1 cellular context compared by ENCODE assay signal in the genomic region with DNA sequence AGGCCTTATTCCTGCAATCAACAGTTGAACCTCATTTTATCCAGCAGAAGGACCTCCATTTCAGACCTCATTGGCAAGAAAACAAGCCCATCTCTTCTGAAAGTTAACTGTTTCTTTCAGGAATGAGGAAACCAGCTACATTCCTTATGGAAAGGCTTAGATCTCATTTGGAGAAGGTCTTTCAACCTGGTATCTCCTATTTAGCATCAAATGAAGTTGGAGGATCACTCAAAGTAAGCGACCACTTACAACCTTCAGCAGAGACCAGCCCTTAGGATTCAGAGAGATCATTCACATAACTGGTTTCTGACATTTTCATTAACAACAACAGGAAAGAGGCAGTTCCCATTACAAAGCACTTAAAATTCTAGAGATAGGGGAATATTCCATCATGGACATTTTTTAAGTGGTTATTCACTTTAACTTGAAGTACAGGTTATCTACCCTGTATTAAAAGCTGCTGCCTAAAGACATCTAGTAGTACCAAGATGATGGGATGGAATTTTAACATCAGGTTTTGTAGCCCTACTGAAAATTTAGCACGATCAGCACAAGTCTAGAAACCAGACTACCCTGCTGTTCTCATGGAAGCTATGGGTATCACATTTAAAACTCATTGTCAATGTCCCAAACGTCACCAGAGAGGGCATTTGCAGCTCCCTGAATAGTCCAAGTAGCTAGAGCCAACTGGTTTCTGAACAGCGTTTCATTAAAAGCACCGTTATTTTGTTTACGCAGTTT.
TF ChIP-seq lines count a peak whose summit lies in the region.

No MANE protein-coding gene starts in this region.

TF ChIP-seq in K562, 482 proteins besides CTCF, POLR2A, EP300 and RAD21 (continues in another document):
- TF ChIP-seq BCOR (IDR thresholded peaks at IDR 0.05), result no peak
- no peak for TF ChIP-seq RBM17 (IDR thresholded peaks at IDR 0.05; ENCODE audit: borderline replicate concordance, low read depth, low read length)
- TF ChIP-seq PML (IDR thresholded peaks at IDR 0.05; ENCODE audit: low read length), result peak; percentile 6; the same call in 1 of the 2 replicates
- TF ChIP-seq THRAP3 (IDR thresholded peaks at IDR 0.05; ENCODE audit: borderline replicate concordance), result 0 out of 2 replicates have a peak, but pooled peaks have one; percentile 24
- peak; percentile 77; the same call in 1 of the 2 replicates for TF ChIP-seq POLR2AphosphoS5 (IDR thresholded peaks at IDR 0.05; ENCODE audit: control insufficient read depth, insufficient read depth, low read depth, low read length)
- TF ChIP-seq MAFG (tag; conservative IDR thresholded peaks at IDR 0.05), result 0 out of 2 replicates have a peak, but pooled peaks have one; percentile 14
- TF ChIP-seq ZNF41 (CRISPR knock-in tag; conservative IDR thresholded peaks at IDR 0.05), result no peak
- TF ChIP-seq ZNF316 (IDR thresholded peaks at IDR 0.05), result peak; percentile 79
- TF ChIP-seq, protein P1, sequence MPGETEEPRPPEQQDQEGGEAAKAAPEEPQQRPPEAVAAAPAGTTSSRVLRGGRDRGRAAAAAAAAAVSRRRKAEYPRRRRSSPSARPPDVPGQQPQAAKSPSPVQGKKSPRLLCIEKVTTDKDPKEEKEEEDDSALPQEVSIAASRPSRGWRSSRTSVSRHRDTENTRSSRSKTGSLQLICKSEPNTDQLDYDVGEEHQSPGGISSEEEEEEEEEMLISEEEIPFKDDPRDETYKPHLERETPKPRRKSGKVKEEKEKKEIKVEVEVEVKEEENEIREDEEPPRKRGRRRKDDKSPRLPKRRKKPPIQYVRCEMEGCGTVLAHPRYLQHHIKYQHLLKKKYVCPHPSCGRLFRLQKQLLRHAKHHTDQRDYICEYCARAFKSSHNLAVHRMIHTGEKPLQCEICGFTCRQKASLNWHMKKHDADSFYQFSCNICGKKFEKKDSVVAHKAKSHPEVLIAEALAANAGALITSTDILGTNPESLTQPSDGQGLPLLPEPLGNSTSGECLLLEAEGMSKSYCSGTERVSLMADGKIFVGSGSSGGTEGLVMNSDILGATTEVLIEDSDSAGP (CRISPR knock-in tag; IDR thresholded peaks at IDR 0.05), result no peak
- TF ChIP-seq, protein P2, sequence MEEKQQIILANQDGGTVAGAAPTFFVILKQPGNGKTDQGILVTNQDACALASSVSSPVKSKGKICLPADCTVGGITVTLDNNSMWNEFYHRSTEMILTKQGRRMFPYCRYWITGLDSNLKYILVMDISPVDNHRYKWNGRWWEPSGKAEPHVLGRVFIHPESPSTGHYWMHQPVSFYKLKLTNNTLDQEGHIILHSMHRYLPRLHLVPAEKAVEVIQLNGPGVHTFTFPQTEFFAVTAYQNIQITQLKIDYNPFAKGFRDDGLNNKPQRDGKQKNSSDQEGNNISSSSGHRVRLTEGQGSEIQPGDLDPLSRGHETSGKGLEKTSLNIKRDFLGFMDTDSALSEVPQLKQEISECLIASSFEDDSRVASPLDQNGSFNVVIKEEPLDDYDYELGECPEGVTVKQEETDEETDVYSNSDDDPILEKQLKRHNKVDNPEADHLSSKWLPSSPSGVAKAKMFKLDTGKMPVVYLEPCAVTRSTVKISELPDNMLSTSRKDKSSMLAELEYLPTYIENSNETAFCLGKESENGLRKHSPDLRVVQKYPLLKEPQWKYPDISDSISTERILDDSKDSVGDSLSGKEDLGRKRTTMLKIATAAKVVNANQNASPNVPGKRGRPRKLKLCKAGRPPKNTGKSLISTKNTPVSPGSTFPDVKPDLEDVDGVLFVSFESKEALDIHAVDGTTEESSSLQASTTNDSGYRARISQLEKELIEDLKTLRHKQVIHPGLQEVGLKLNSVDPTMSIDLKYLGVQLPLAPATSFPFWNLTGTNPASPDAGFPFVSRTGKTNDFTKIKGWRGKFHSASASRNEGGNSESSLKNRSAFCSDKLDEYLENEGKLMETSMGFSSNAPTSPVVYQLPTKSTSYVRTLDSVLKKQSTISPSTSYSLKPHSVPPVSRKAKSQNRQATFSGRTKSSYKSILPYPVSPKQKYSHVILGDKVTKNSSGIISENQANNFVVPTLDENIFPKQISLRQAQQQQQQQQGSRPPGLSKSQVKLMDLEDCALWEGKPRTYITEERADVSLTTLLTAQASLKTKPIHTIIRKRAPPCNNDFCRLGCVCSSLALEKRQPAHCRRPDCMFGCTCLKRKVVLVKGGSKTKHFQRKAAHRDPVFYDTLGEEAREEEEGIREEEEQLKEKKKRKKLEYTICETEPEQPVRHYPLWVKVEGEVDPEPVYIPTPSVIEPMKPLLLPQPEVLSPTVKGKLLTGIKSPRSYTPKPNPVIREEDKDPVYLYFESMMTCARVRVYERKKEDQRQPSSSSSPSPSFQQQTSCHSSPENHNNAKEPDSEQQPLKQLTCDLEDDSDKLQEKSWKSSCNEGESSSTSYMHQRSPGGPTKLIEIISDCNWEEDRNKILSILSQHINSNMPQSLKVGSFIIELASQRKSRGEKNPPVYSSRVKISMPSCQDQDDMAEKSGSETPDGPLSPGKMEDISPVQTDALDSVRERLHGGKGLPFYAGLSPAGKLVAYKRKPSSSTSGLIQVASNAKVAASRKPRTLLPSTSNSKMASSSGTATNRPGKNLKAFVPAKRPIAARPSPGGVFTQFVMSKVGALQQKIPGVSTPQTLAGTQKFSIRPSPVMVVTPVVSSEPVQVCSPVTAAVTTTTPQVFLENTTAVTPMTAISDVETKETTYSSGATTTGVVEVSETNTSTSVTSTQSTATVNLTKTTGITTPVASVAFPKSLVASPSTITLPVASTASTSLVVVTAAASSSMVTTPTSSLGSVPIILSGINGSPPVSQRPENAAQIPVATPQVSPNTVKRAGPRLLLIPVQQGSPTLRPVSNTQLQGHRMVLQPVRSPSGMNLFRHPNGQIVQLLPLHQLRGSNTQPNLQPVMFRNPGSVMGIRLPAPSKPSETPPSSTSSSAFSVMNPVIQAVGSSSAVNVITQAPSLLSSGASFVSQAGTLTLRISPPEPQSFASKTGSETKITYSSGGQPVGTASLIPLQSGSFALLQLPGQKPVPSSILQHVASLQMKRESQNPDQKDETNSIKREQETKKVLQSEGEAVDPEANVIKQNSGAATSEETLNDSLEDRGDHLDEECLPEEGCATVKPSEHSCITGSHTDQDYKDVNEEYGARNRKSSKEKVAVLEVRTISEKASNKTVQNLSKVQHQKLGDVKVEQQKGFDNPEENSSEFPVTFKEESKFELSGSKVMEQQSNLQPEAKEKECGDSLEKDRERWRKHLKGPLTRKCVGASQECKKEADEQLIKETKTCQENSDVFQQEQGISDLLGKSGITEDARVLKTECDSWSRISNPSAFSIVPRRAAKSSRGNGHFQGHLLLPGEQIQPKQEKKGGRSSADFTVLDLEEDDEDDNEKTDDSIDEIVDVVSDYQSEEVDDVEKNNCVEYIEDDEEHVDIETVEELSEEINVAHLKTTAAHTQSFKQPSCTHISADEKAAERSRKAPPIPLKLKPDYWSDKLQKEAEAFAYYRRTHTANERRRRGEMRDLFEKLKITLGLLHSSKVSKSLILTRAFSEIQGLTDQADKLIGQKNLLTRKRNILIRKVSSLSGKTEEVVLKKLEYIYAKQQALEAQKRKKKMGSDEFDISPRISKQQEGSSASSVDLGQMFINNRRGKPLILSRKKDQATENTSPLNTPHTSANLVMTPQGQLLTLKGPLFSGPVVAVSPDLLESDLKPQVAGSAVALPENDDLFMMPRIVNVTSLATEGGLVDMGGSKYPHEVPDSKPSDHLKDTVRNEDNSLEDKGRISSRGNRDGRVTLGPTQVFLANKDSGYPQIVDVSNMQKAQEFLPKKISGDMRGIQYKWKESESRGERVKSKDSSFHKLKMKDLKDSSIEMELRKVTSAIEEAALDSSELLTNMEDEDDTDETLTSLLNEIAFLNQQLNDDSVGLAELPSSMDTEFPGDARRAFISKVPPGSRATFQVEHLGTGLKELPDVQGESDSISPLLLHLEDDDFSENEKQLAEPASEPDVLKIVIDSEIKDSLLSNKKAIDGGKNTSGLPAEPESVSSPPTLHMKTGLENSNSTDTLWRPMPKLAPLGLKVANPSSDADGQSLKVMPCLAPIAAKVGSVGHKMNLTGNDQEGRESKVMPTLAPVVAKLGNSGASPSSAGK (IDR thresholded peaks at IDR 0.05), result no peak
- no peak for TF ChIP-seq PURB (CRISPR knock-in tag; IDR thresholded peaks at IDR 0.05; ENCODE audit: low read depth)
- TF ChIP-seq C11orf30 (IDR thresholded peaks at IDR 0.05; ENCODE audit: low read depth), result peak; percentile 67
- TF ChIP-seq, protein P3, sequence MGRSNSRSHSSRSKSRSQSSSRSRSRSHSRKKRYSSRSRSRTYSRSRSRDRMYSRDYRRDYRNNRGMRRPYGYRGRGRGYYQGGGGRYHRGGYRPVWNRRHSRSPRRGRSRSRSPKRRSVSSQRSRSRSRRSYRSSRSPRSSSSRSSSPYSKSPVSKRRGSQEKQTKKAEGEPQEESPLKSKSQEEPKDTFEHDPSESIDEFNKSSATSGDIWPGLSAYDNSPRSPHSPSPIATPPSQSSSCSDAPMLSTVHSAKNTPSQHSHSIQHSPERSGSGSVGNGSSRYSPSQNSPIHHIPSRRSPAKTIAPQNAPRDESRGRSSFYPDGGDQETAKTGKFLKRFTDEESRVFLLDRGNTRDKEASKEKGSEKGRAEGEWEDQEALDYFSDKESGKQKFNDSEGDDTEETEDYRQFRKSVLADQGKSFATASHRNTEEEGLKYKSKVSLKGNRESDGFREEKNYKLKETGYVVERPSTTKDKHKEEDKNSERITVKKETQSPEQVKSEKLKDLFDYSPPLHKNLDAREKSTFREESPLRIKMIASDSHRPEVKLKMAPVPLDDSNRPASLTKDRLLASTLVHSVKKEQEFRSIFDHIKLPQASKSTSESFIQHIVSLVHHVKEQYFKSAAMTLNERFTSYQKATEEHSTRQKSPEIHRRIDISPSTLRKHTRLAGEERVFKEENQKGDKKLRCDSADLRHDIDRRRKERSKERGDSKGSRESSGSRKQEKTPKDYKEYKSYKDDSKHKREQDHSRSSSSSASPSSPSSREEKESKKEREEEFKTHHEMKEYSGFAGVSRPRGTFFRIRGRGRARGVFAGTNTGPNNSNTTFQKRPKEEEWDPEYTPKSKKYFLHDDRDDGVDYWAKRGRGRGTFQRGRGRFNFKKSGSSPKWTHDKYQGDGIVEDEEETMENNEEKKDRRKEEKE (IDR thresholded peaks at IDR 0.05; ENCODE audit: borderline replicate concordance in 1 of 2, control insufficient read depth in 1 of 2, low read depth in 2 of 2, low read length in 1 of 2), result peak in 1 of 2 experiments; percentile 22; a peak in 1 of 4 replicates
- TF ChIP-seq ZSCAN32 (CRISPR knock-in tag; IDR thresholded peaks at IDR 0.05), result no peak
- no peak for TF ChIP-seq CBX1 (IDR thresholded peaks at IDR 0.05; ENCODE audit: low read depth)
- TF ChIP-seq, protein P4, sequence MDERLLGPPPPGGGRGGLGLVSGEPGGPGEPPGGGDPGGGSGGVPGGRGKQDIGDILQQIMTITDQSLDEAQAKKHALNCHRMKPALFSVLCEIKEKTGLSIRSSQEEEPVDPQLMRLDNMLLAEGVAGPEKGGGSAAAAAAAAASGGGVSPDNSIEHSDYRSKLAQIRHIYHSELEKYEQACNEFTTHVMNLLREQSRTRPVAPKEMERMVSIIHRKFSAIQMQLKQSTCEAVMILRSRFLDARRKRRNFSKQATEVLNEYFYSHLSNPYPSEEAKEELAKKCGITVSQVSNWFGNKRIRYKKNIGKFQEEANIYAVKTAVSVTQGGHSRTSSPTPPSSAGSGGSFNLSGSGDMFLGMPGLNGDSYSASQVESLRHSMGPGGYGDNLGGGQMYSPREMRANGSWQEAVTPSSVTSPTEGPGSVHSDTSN (CRISPR knock-in tag; IDR thresholded peaks at IDR 0.05; ENCODE audit: low read depth), result no peak
- TF ChIP-seq, protein P4 (tag; conservative IDR thresholded peaks at IDR 0.05; ENCODE audit: low read depth), result no peak
- TF ChIP-seq, protein P5, sequence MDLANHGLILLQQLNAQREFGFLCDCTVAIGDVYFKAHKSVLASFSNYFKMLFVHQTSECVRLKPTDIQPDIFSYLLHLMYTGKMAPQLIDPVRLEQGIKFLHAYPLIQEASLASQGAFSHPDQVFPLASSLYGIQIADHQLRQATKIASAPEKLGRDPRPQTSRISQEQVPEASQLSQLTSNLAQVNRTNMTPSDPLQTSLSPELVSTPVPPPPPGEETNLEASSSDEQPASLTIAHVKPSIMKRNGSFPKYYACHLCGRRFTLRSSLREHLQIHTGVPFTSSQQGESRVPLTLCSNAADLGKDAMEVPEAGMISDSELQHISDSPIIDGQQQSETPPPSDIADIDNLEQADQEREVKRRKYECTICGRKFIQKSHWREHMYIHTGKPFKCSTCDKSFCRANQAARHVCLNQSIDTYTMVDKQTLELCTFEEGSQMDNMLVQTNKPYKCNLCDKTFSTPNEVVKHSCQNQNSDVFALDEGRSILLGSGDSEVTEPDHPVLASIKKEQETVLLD (IDR thresholded peaks at IDR 0.05), result no peak
- TF ChIP-seq POLR2B (IDR thresholded peaks at IDR 0.05; ENCODE audit: low read depth, partially characterized antibody), result peak; percentile 69
- no peak for TF ChIP-seq ZNF561 (CRISPR knock-in tag; conservative IDR thresholded peaks at IDR 0.05)
- TF ChIP-seq MAFF (IDR thresholded peaks at IDR 0.05; ENCODE audit: low read length), result peak; percentile 63
- no peak for TF ChIP-seq LEF1 (IDR thresholded peaks at IDR 0.05)
- TF ChIP-seq, protein P6, sequence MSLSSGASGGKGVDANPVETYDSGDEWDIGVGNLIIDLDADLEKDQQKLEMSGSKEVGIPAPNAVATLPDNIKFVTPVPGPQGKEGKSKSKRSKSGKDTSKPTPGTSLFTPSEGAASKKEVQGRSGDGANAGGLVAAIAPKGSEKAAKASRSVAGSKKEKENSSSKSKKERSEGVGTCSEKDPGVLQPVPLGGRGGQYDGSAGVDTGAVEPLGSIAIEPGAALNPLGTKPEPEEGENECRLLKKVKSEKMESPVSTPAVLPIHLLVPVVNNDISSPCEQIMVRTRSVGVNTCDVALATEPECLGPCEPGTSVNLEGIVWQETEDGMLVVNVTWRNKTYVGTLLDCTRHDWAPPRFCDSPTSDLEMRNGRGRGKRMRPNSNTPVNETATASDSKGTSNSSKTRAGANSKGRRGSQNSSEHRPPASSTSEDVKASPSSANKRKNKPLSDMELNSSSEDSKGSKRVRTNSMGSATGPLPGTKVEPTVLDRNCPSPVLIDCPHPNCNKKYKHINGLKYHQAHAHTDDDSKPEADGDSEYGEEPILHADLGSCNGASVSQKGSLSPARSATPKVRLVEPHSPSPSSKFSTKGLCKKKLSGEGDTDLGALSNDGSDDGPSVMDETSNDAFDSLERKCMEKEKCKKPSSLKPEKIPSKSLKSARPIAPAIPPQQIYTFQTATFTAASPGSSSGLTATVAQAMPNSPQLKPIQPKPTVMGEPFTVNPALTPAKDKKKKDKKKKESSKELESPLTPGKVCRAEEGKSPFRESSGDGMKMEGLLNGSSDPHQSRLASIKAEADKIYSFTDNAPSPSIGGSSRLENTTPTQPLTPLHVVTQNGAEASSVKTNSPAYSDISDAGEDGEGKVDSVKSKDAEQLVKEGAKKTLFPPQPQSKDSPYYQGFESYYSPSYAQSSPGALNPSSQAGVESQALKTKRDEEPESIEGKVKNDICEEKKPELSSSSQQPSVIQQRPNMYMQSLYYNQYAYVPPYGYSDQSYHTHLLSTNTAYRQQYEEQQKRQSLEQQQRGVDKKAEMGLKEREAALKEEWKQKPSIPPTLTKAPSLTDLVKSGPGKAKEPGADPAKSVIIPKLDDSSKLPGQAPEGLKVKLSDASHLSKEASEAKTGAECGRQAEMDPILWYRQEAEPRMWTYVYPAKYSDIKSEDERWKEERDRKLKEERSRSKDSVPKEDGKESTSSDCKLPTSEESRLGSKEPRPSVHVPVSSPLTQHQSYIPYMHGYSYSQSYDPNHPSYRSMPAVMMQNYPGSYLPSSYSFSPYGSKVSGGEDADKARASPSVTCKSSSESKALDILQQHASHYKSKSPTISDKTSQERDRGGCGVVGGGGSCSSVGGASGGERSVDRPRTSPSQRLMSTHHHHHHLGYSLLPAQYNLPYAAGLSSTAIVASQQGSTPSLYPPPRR (CRISPR knock-in tag; IDR thresholded peaks at IDR 0.05; ENCODE audit: borderline replicate concordance), result no peak
